Comparison of ENCODE assay signal across 1 cellular context in genomic region chr14:36161781-36162180, GRCh38.
TF ChIP-seq lines count a peak whose summit lies in the region.

No MANE protein-coding gene starts in this region.

TF ChIP-seq in HepG2, 621 proteins besides CTCF, POLR2A, EP300 and RAD21:
- TF ChIP-seq TERF1 (CRISPR knock-in tag; IDR thresholded peaks at IDR 0.05) (no peak), PHF8 (CRISPR knock-in tag; IDR thresholded peaks at IDR 0.05) (0 out of 2 replicates have a peak, but pooled peaks have one; percentile 19), ARHGAP35 (CRISPR knock-in tag; IDR thresholded peaks at IDR 0.05; ENCODE audit: borderline replicate concordance) (0 out of 2 replicates have a peak, but pooled peaks have one; percentile 22), MAX (IDR thresholded peaks at IDR 0.05) (no peak)
TF ChIP-seq in HepG2: peak in this region for 2.
